Comparison of ENCODE assay signal across 1 cellular context in genomic region chr6:47478233-47479155, GRCh38.
TF ChIP-seq lines count a peak whose summit lies in the region.

No MANE protein-coding gene starts in this region.

TF ChIP-seq in K562, 482 proteins besides CTCF, POLR2A, EP300 and RAD21 (continued from another document and continues in another):
- TF ChIP-seq ZNF707 (CRISPR knock-in tag; conservative IDR thresholded peaks at IDR 0.05) (no peak), TGIF2 (CRISPR knock-in tag; IDR thresholded peaks at IDR 0.05) (no peak), ZSCAN32 (CRISPR knock-in tag; IDR thresholded peaks at IDR 0.05) (no peak), ZNF717 (CRISPR knock-in tag; IDR thresholded peaks at IDR 0.05) (no peak), ZNF589 (CRISPR knock-in tag; IDR thresholded peaks at IDR 0.05; ENCODE audit: low read depth) (no peak), SMAD4 (CRISPR knock-in tag; conservative IDR thresholded peaks at IDR 0.05) (no peak), ZNF668 (CRISPR knock-in tag; IDR thresholded peaks at IDR 0.05) (no peak), SIX5 (IDR thresholded peaks at IDR 0.05; ENCODE audit: borderline replicate concordance in 1 of 2, insufficient read depth in 1 of 2, low read depth in 1 of 2, low read length in 2 of 2) (no peak), ZNF695 (CRISPR knock-in tag; IDR thresholded peaks at IDR 0.05) (no peak), ZNF143 (CRISPR knock-in tag; IDR thresholded peaks at IDR 0.05) (no peak), DNMT1 (IDR thresholded peaks at IDR 0.05) (0 out of 2 replicates have a peak, but pooled peaks have one; percentile 33), POLR2G (IDR thresholded peaks at IDR 0.05; ENCODE audit: low read depth, low read length) (0 out of 2 replicates have a peak, but pooled peaks have one; percentile 65), MAX (CRISPR knock-in tag; IDR thresholded peaks at IDR 0.05) (no peak), TEAD1 (CRISPR knock-in tag; IDR thresholded peaks at IDR 0.05) (no peak), PTBP1 (IDR thresholded peaks at IDR 0.05; ENCODE audit: low read depth, low read length) (no peak), MAFK (IDR thresholded peaks at IDR 0.05; ENCODE audit: low read length) (no peak), GATA2 (CRISPR knock-in tag; IDR thresholded peaks at IDR 0.05) (peak; percentile 75), CAMTA2 (CRISPR knock-in tag; conservative IDR thresholded peaks at IDR 0.05) (no peak), ZNF282 (CRISPR knock-in tag; IDR thresholded peaks at IDR 0.05) (no peak), MYNN (IDR thresholded peaks at IDR 0.05) (peak; percentile 58; the same call in 1 of the 2 replicates), MYNN (CRISPR knock-in tag; IDR thresholded peaks at IDR 0.05) (no peak), ARID2 (IDR thresholded peaks at IDR 0.05) (peak; percentile 60; the same call in 1 of the 2 replicates), ZNF165 (CRISPR knock-in tag; IDR thresholded peaks at IDR 0.05; ENCODE audit: borderline replicate concordance) (no peak), BDP1 (IDR thresholded peaks at IDR 0.05; ENCODE audit: insufficient read depth, insufficient read length) (no peak), ZNF696 (CRISPR knock-in tag; conservative IDR thresholded peaks at IDR 0.05) (no peak), CREM (IDR thresholded peaks at IDR 0.05; ENCODE audit: low read depth) (no peak), RBM14 (IDR thresholded peaks at IDR 0.05; ENCODE audit: borderline replicate concordance, insufficient read depth, low read depth, low read length) (no peak), ZNF354B (CRISPR knock-in tag; IDR thresholded peaks at IDR 0.05) (no peak), MTF1 (CRISPR knock-in tag; IDR thresholded peaks at IDR 0.05; ENCODE audit: borderline replicate concordance) (no peak), PRDM10 (IDR thresholded peaks at IDR 0.05; ENCODE audit: partially characterized antibody) (peak; percentile 73), PCBP1 (IDR thresholded peaks at IDR 0.05; ENCODE audit: low read depth, low read length, poor library complexity, severe bottlenecking) (no peak), ZNF41 (CRISPR knock-in tag; conservative IDR thresholded peaks at IDR 0.05) (no peak), CC2D1A (IDR thresholded peaks at IDR 0.05) (peak; percentile 40; the same call in 1 of the 2 replicates), FOXA3 (CRISPR knock-in tag; conservative IDR thresholded peaks at IDR 0.05 in 1 of 2, IDR thresholded peaks at IDR 0.05 in 1 of 2) (no peak), POLR2H (tag; IDR thresholded peaks at IDR 0.05; ENCODE audit: low read depth) (no peak), ZNF561 (CRISPR knock-in tag; conservative IDR thresholded peaks at IDR 0.05) (no peak), ETV5 (CRISPR knock-in tag; IDR thresholded peaks at IDR 0.05; ENCODE audit: low read depth) (peak; percentile 38; the same call in 1 of the 2 replicates), NCOA4 (IDR thresholded peaks at IDR 0.05; ENCODE audit: partially characterized antibody) (no peak), ZFP1 (CRISPR knock-in tag; IDR thresholded peaks at IDR 0.05) (no peak), RNF219 (CRISPR knock-in tag; IDR thresholded peaks at IDR 0.05) (no peak), SMARCC2 (IDR thresholded peaks at IDR 0.05; ENCODE audit: low read depth) (no peak; the same call in none of the 2 replicates), CUX1 (CRISPR knock-in tag; IDR thresholded peaks at IDR 0.05) (no peak), SREBF2 (CRISPR knock-in tag; IDR thresholded peaks at IDR 0.05) (no peak), TAF7 (tag; IDR thresholded peaks at IDR 0.05) (no peak), NCOA6 (IDR thresholded peaks at IDR 0.05) (no peak), ADNP (tag; IDR thresholded peaks at IDR 0.05) (no peak), KAT2B (IDR thresholded peaks at IDR 0.05; ENCODE audit: low read depth, low read length) (no peak), DMBX1 (CRISPR knock-in tag; IDR thresholded peaks at IDR 0.05; ENCODE audit: borderline replicate concordance) (no peak), TEAD4 (IDR thresholded peaks at IDR 0.05; ENCODE audit: low read length) (peak; percentile 38; the same call in 1 of the 2 replicates), TEAD4 (CRISPR knock-in tag; IDR thresholded peaks at IDR 0.05; ENCODE audit: borderline replicate concordance) (no peak), TRIM24 (IDR thresholded peaks at IDR 0.05) (peak; percentile 48 to 49), PHF8 (IDR thresholded peaks at IDR 0.05; ENCODE audit: borderline replicate concordance, low read length) (peak; percentile 26; the same call in 1 of the 2 replicates), ETV6 (IDR thresholded peaks at IDR 0.05; ENCODE audit: borderline replicate concordance in 1 of 2, low read depth in 2 of 2, low read length in 1 of 2) (peak in 1 of 2 experiments; percentile 14; a peak in 1 of 4 replicates), ETV6 (CRISPR knock-in tag; IDR thresholded peaks at IDR 0.05; ENCODE audit: borderline replicate concordance) (no peak), SMARCA5 (IDR thresholded peaks at IDR 0.05) (0 out of 2 replicates have a peak, but pooled peaks have one; percentile 17), KLF1 (tag; IDR thresholded peaks at IDR 0.05) (no peak), KLF16 (IDR thresholded peaks at IDR 0.05) (peak; percentile 52; the same call in 1 of the 2 replicates), ATF3 (IDR thresholded peaks at IDR 0.05) (no peak), ATF3 (CRISPR knock-in tag; conservative IDR thresholded peaks at IDR 0.05) (0 out of 2 replicates have a peak, but pooled peaks have one; percentile 38), PRPF4 (IDR thresholded peaks at IDR 0.05; ENCODE audit: insufficient read depth, low read depth, low read length, poor library complexity, severe bottlenecking) (no peak), CBX5 (IDR thresholded peaks at IDR 0.05; ENCODE audit: borderline replicate concordance, low read depth) (no peak)
- TF ChIP-seq, protein P1, sequence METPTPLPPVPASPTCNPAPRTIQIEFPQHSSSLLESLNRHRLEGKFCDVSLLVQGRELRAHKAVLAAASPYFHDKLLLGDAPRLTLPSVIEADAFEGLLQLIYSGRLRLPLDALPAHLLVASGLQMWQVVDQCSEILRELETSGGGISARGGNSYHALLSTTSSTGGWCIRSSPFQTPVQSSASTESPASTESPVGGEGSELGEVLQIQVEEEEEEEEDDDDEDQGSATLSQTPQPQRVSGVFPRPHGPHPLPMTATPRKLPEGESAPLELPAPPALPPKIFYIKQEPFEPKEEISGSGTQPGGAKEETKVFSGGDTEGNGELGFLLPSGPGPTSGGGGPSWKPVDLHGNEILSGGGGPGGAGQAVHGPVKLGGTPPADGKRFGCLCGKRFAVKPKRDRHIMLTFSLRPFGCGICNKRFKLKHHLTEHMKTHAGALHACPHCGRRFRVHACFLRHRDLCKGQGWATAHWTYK (CRISPR knock-in tag; IDR thresholded peaks at IDR 0.05), result no peak
- TF ChIP-seq, protein P2, sequence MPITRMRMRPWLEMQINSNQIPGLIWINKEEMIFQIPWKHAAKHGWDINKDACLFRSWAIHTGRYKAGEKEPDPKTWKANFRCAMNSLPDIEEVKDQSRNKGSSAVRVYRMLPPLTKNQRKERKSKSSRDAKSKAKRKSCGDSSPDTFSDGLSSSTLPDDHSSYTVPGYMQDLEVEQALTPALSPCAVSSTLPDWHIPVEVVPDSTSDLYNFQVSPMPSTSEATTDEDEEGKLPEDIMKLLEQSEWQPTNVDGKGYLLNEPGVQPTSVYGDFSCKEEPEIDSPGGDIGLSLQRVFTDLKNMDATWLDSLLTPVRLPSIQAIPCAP (CRISPR knock-in tag; IDR thresholded peaks at IDR 0.05; ENCODE audit: borderline replicate concordance), result no peak
- TF ChIP-seq, protein P3, sequence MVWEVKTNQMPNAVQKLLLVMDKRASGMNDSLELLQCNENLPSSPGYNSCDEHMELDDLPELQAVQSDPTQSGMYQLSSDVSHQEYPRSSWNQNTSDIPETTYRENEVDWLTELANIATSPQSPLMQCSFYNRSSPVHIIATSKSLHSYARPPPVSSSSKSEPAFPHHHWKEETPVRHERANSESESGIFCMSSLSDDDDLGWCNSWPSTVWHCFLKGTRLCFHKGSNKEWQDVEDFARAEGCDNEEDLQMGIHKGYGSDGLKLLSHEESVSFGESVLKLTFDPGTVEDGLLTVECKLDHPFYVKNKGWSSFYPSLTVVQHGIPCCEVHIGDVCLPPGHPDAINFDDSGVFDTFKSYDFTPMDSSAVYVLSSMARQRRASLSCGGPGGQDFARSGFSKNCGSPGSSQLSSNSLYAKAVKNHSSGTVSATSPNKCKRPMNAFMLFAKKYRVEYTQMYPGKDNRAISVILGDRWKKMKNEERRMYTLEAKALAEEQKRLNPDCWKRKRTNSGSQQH (CRISPR knock-in tag; IDR thresholded peaks at IDR 0.05), result no peak
